ENCODE assay signal across 13 cellular contexts in genomic region chr9:113461285-113461684, GRCh38. TPM values are rescaled to one million over a fixed set of nuclear protein-coding genes. Genes with fewer than 3 reads are reported as not detected.
DNase-seq lines count a peak whose midpoint lies in the region; TF ChIP-seq lines count a peak whose summit lies in the region.
"Had no signal": no experiment of that assay in that cellular context is flagged by ENCODE, and none has a peak within 500 bp of the region (broad histone marks: within the 10 kb centered on the region; RNA-seq: fewer than 3 reads in every experiment).

No MANE protein-coding gene starts in this region.

- no peaks in the 10 kb centered on the region for H3K79me2 ChIP-seq in Karpas-422 (ENCODE audit: low read length)
- H3K79me2 ChIP-seq in trophoblast cell (ENCODE audit: control insufficient read depth, insufficient read depth, low read length, poor library complexity), result peaks cover 4% of the 10 kb centered on the region

- no peak overlapping the region for H2BK5ac ChIP-seq in trophoblast cell (ENCODE audit: low read depth, low read length, poor library complexity)

- no peak overlapping the region for H2BK120ac ChIP-seq in trophoblast cell (ENCODE audit: insufficient read depth, low read length, poor library complexity)

- no peak overlapping the region for H2AFZ ChIP-seq in Karpas-422 (ENCODE audit: low read length)
- no peak overlapping the region for H2AFZ ChIP-seq in trophoblast cell (ENCODE audit: insufficient read depth, low read length, poor library complexity)
- H2AFZ ChIP-seq: GM23248 had no signal

- H3K27me3 ChIP-seq in Karpas-422 (ENCODE audit: low read length) (no peaks in the 10 kb centered on the region), trophoblast cell (ENCODE audit: insufficient read depth, low read length) (no peaks in the 10 kb centered on the region), A673 (replicated peaks; ENCODE audit: insufficient read depth, low read depth, low read length, poor library complexity) (no peaks in the 10 kb centered on the region)

- H4K8ac ChIP-seq in trophoblast cell (ENCODE audit: low read depth, low read length), result no peak overlapping the region

- H3K27ac Mint-ChIP-seq in activated CD4-positive, alpha-beta memory T cell treated with anti-CD3 and anti-CD28 coated beads, Interleukin-2, amount 10 ng/mL, durations not matched to agents 7 days and 5 days, result no peak overlapping the region
- H3K27ac Mint-ChIP-seq: CD4-positive, alpha-beta T cell had no signal

- DNase-seq in Karpas-422 (peak; percentile 6), coronary artery (ENCODE audit: low spot score) (peak; percentile 52), mucosa of gallbladder (ENCODE audit: low spot score) (peak; percentile 2), trophoblast cell (no peak), A673 (ENCODE audit: low spot score) (no peak)
- no peak for DNase-seq in activated CD4-positive, CD25-positive, alpha-beta regulatory T cell treated with anti-CD3 and anti-CD28 coated beads, Interleukin-2, amount 50 U/mL, for 72 hours
- no peak for DNase-seq in activated CD4-positive, alpha-beta memory T cell treated with anti-CD3 and anti-CD28 coated beads, Interleukin-2, amount 10 ng/mL, durations not matched to agents 7 days and 5 days
- DNase-seq: AML-193; Caco-2; CD4-positive, alpha-beta T cell; GM23248; HCEC 1CT had no signal

- H3K4me1 ChIP-seq in Karpas-422 (ENCODE audit: low read length) (no peaks in the 10 kb centered on the region), trophoblast cell (ENCODE audit: control insufficient read depth in 1 of 2, insufficient read depth in 2 of 2, low read length in 2 of 2) (peaks cover 23 to 26% of the 10 kb centered on the region in 2 experiments), A673 (ENCODE audit: insufficient read depth, low read length, poor library complexity, severe bottlenecking) (no peaks in the 10 kb centered on the region)

- peak overlapping the region; percentile 11 for H2BK12ac ChIP-seq in trophoblast cell (ENCODE audit: low read length)

- H3K27ac ChIP-seq in Karpas-422 (ENCODE audit: low read length) (no peak overlapping the region), coronary artery (no peak overlapping the region), trophoblast cell (ENCODE audit: low read depth, low read length) (no peak overlapping the region), A673 (ENCODE audit: low read depth, low read length, poor library complexity, severe bottlenecking) (no peak overlapping the region)
- H3K27ac ChIP-seq: C4-2B, GM23248 had no signal

- H3K79me1 ChIP-seq in trophoblast cell (ENCODE audit: low read length), result peaks cover 16% of the 10 kb centered on the region

- POLR2A ChIA-PET in A673 (lab: Charles Lee; ENCODE audit: low non-redundant PET), result no interaction called here
- POLR2A ChIA-PET in activated CD4-positive, alpha-beta memory T cell treated with anti-CD3 and anti-CD28 coated beads, Interleukin-2, amount 10 ng/mL, durations not matched to agents 7 days and 5 days (lab: Charles Lee), result no interaction called here

- H3K9me3 Mint-ChIP-seq in activated CD4-positive, alpha-beta memory T cell treated with anti-CD3 and anti-CD28 coated beads, Interleukin-2, amount 10 ng/mL, durations not matched to agents 7 days and 5 days, result no peaks in the 10 kb centered on the region
- H3K9me3 Mint-ChIP-seq: CD4-positive, alpha-beta T cell had no signal

- no peaks in the 10 kb centered on the region for H4K20me1 ChIP-seq in Karpas-422 (ENCODE audit: insufficient read depth, low read depth, low read length)

- H3K9ac ChIP-seq in Karpas-422 (ENCODE audit: low read length) (no peak overlapping the region), trophoblast cell (ENCODE audit: low read length) (no peak overlapping the region)
- H3K9ac ChIP-seq: GM23248 had no signal

- peak overlapping the region; percentile 7 for H4K91ac ChIP-seq in trophoblast cell (ENCODE audit: low read depth, low read length)

- no peak overlapping the region for H3K4me3 ChIP-seq in Karpas-422 (ENCODE audit: low read length)
- H3K4me3 ChIP-seq in coronary artery, result no peak overlapping the region
- no peak overlapping the region for H3K4me3 ChIP-seq in trophoblast cell (ENCODE audit: low read depth, low read length)
- H3K4me3 ChIP-seq in A673 (ENCODE audit: low read depth, low read length, poor library complexity, severe bottlenecking), result no peak overlapping the region
- H3K4me3 ChIP-seq: GM23248 had no signal

- TF ChIP-seq CTCF in coronary artery (IDR thresholded peaks at IDR 0.05) (no peak), A673 (conservative IDR thresholded peaks at IDR 0.05; ENCODE audit: low read depth, low read length) (no peak)

- no peak overlapping the region for H3K4me3 Mint-ChIP-seq in activated CD4-positive, alpha-beta memory T cell treated with anti-CD3 and anti-CD28 coated beads, Interleukin-2, amount 10 ng/mL, durations not matched to agents 7 days and 5 days
- H3K4me3 Mint-ChIP-seq: CD4-positive, alpha-beta T cell had no signal

- H3K36me3 ChIP-seq in Karpas-422 (ENCODE audit: insufficient read depth, low read length), result no peaks in the 10 kb centered on the region
- H3K36me3 ChIP-seq in trophoblast cell (ENCODE audit: control insufficient read depth in 1 of 2, insufficient read depth in 2 of 2, low read length in 2 of 2), result no peaks in the 10 kb centered on the region
- H3K36me3 ChIP-seq in A673 (ENCODE audit: insufficient read depth, low read length, poor library complexity, severe bottlenecking), result no peaks in the 10 kb centered on the region

- H3K9me3 ChIP-seq in Karpas-422 (ENCODE audit: low read length) (no peaks in the 10 kb centered on the region), trophoblast cell (ENCODE audit: insufficient read depth, low read depth, low read length) (no peaks in the 10 kb centered on the region), A673 (ENCODE audit: low read depth, low read length, poor library complexity, severe bottlenecking) (no peaks in the 10 kb centered on the region)
- H3K9me3 ChIP-seq: Caco-2 had no signal

- no peaks in the 10 kb centered on the region for H3K4me1 Mint-ChIP-seq in activated CD4-positive, alpha-beta memory T cell treated with anti-CD3 and anti-CD28 coated beads, Interleukin-2, amount 10 ng/mL, durations not matched to agents 7 days and 5 days

- H2AK5ac ChIP-seq in trophoblast cell (ENCODE audit: low read length), result peak overlapping the region; percentile 57

- H3K4ac ChIP-seq in trophoblast cell (ENCODE audit: low read depth, low read length), result no peak overlapping the region

- CTCF ChIA-PET in A673 (lab: Charles Lee), result no interaction called here
- CTCF ChIA-PET in activated CD4-positive, alpha-beta memory T cell treated with anti-CD3 and anti-CD28 coated beads, Interleukin-2, amount 10 ng/mL, durations not matched to agents 7 days and 5 days (lab: Charles Lee), result no interaction called here

- no CpG with 5 or more reads among the region's 3 CpGs for WGBS in trophoblast cell (ENCODE audit: extremely low coverage, insufficient coverage, insufficient read length)

- intact Hi-C loops in A673 (cut with micrococcal nuclease; ENCODE audit: unreplicated experiment), result loop anchor here (10.0 kb wide), 1 partner anchor 104 kb away; no protein-coding TSS in a partner anchor

- H3K9me2 ChIP-seq in Karpas-422 (replicated peaks; ENCODE audit: insufficient read depth, low read length), result no peaks in the 10 kb centered on the region

- no peak overlapping the region for H3K23ac ChIP-seq in trophoblast cell (ENCODE audit: low read length)

- H3K18ac ChIP-seq in trophoblast cell (ENCODE audit: low read length), result no peak overlapping the region

- no peak overlapping the region for H4K12ac ChIP-seq in trophoblast cell (ENCODE audit: low read depth, low read length)

- H3K4me2 ChIP-seq in Karpas-422 (ENCODE audit: low read depth, low read length, poor library complexity, severe bottlenecking) (no peak overlapping the region), trophoblast cell (ENCODE audit: low read length) (no peak overlapping the region)

- no peaks in the 10 kb centered on the region for H3K27me3 Mint-ChIP-seq in activated CD4-positive, alpha-beta memory T cell treated with anti-CD3 and anti-CD28 coated beads, Interleukin-2, amount 10 ng/mL, durations not matched to agents 7 days and 5 days
- H3K27me3 Mint-ChIP-seq: CD4-positive, alpha-beta T cell had no signal

- H3K36me3 Mint-ChIP-seq in activated CD4-positive, alpha-beta memory T cell treated with anti-CD3 and anti-CD28 coated beads, Interleukin-2, amount 10 ng/mL, durations not matched to agents 7 days and 5 days (ENCODE audit: low read depth), result no peaks in the 10 kb centered on the region

- BruUV-seq in A673 (replicated peaks; lab: Mats Ljungman, UMichigan), result no TSS peak

- H3K14ac ChIP-seq in trophoblast cell (ENCODE audit: low read length), result no peak overlapping the region

RNA-seq across cellular contexts. Expression of gene RGS3, which starts 2.2 kb away (rescaled TPM):
- total RNA-seq in Karpas-422 (2014; rRNA removed; shearing (Covaris generic); ENCODE audit: low replicate concordance), result 1.3 and 5.0 TPM in 2 replicates
- total RNA-seq in mucosa of gallbladder (142 TPM), A673 (2021) (19.2 and 19.8 TPM in 2 replicates)
- polyA plus RNA-seq in trophoblast cell (2013), result 97.8 and 100 TPM in 2 replicates
- 10 to 100 TPM; 22.7 to 24.0 TPM for total RNA-seq in activated CD4-positive, alpha-beta memory T cell treated with anti-CD3 and anti-CD28 coated beads, Interleukin-2, amount 10 ng/mL, durations not matched to agents 7 days and 5 days

RNA-seq across cellular contexts. Expression of gene C9orf43, which starts 50.7 kb away (rescaled TPM):
- total RNA-seq in Karpas-422 (2014; rRNA removed; shearing (Covaris generic); ENCODE audit: low replicate concordance), result 0.82 and 2.2 TPM in 2 replicates
- total RNA-seq in mucosa of gallbladder (0.37 TPM), A673 (2021) (0.81 and 1.5 TPM in 2 replicates)
- polyA plus RNA-seq in trophoblast cell (2013), result 0.36 and 0.41 TPM in 2 replicates
- under 1 TPM; 0.40 TPM for total RNA-seq in activated CD4-positive, alpha-beta memory T cell treated with anti-CD3 and anti-CD28 coated beads, Interleukin-2, amount 10 ng/mL, durations not matched to agents 7 days and 5 days

RNA-seq across cellular contexts. Expression of gene POLE3, which starts 50.8 kb away (rescaled TPM):
- total RNA-seq in Karpas-422 (2014; rRNA removed; shearing (Covaris generic); ENCODE audit: low replicate concordance), result 65.7 and 105 TPM in 2 replicates
- 24.5 TPM for total RNA-seq in mucosa of gallbladder
- polyA plus RNA-seq in trophoblast cell (2013), result 36.7 and 38.0 TPM in 2 replicates
- 98.1 and 109 TPM in 2 replicates for total RNA-seq in A673 (2021)
- 10 to 100 TPM; 52.5 to 55.8 TPM for total RNA-seq in activated CD4-positive, alpha-beta memory T cell treated with anti-CD3 and anti-CD28 coated beads, Interleukin-2, amount 10 ng/mL, durations not matched to agents 7 days and 5 days

Comparison
In these comparisons a context has a peak if more than half of its experiments do, and no peak if none do; other contexts are left out.
1. DNase-seq: peak in Karpas-422 (single experiment), coronary artery (single experiment) and mucosa of gallbladder (single experiment); none in trophoblast cell (0 of 2), A673 (single experiment), activated CD4-positive, CD25-positive, alpha-beta regulatory T cell treated with anti-CD3 and anti-CD28 coated beads, Interleukin-2, amount 50 U/mL, for 72 hours (single experiment) and activated CD4-positive, alpha-beta memory T cell treated with anti-CD3 and anti-CD28 coated beads, Interleukin-2, amount 10 ng/mL, durations not matched to agents 7 days and 5 days (single experiment).